In genomic region chr6:12749531-12750379, GRCh38 we compare ENCODE assay signal across 8 cellular contexts. TPM values are rescaled to one million over a fixed set of nuclear protein-coding genes. Genes with fewer than 3 reads are reported as not detected.
DNase-seq lines count a peak whose midpoint lies in the region; ATAC-seq and TF ChIP-seq lines count a peak whose summit lies in the region.
"Had no signal": no experiment of that assay in that cellular context is flagged by ENCODE, and none has a peak within 500 bp of the region (broad histone marks: within the 10 kb centered on the region; RNA-seq: fewer than 3 reads in every experiment).

No MANE protein-coding gene starts in this region.

- DNase-seq in H7 (peak; percentile 91), NCI-H2171 (lab: John Stamatoyannopoulos, UW) (peak; percentile 48), foreskin melanocyte (peak; percentile 32), retinal pigment epithelial cell (ENCODE audit: low read depth) (no peak)
- DNase-seq in activated CD4-positive, alpha-beta T cell treated with anti-CD3 and anti-CD28 coated beads, Interleukin-2, amount 50 U/mL, for 48 hours = no peak
- DNase-seq: activated effector memory CD4-positive, alpha-beta T cell treated with Interleukin-2 at 50 U/mL for 16 hours had no signal

- no peaks in the 10 kb centered on the region for H3K36me3 ChIP-seq in H7 (replicated peaks; ENCODE audit: control insufficient read depth, insufficient read depth, low read length)

- H3K27me3 ChIP-seq in H7 (ENCODE audit: control insufficient read depth, insufficient read depth, low read length) = peaks cover 10% of the 10 kb centered on the region

- peak overlapping the region; percentile 80 for H3K4me3 ChIP-seq in H7 (ENCODE audit: insufficient read depth, low read depth, low read length)
- H3K4me3 ChIP-seq in retinal pigment epithelial cell (ENCODE audit: low read length) = peak overlapping the region; percentile 57

- ATAC-seq in GM21515 (IDR thresholded peaks at IDR 0.05; ENCODE audit: unreplicated experiment) (no peak), HG03039 (IDR thresholded peaks at IDR 0.05; ENCODE audit: unreplicated experiment) (no peak)

- TF ChIP-seq CTCF in retinal pigment epithelial cell (conservative IDR thresholded peaks at IDR 0.05; ENCODE audit: low read depth, low read length) = no peak

RNA-seq across cellular contexts. Expression of gene PHACTR1, which starts 33.2 kb away (rescaled TPM):
- 3.3 and 5.1 TPM in 2 replicates for total RNA-seq in H7 (2014; rRNA removed; shearing (Covaris generic))

Comparison
In these comparisons a context has a peak if more than half of its experiments do, and no peak if none do; other contexts are left out.
1. DNase-seq: peak in H7 (single experiment), NCI-H2171 (single experiment) and foreskin melanocyte (single experiment); none in retinal pigment epithelial cell (single experiment) and activated CD4-positive, alpha-beta T cell treated with anti-CD3 and anti-CD28 coated beads, Interleukin-2, amount 50 U/mL, for 48 hours (0 of 2).